In the genomic region with DNA sequence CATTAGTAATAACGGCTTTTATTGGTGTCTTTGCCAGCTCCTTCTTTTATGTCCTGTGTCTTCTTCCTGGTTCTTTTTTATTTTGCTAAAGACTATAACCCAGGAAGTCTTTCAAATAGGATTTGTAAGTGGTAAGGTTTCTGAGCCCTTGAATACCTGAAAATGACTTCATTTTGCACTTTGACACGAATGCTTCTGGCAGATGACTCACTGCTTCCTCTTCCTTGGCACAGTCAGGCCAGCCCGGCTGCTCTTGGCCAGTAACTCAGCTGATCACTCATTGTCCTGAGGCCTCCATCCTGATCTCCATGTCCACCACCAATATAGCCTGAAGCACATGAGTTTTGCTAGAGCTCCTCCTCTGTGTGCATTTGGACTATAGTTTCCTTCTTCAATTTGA, we compare ENCODE assay signal across 1 cellular context.
TF ChIP-seq lines count a peak whose summit lies in the region.

No MANE protein-coding gene starts in this region.

TF ChIP-seq in GM23338, 12 proteins besides CTCF, POLR2A, EP300 and RAD21 (continued from another document):
- TF ChIP-seq, protein P1, sequence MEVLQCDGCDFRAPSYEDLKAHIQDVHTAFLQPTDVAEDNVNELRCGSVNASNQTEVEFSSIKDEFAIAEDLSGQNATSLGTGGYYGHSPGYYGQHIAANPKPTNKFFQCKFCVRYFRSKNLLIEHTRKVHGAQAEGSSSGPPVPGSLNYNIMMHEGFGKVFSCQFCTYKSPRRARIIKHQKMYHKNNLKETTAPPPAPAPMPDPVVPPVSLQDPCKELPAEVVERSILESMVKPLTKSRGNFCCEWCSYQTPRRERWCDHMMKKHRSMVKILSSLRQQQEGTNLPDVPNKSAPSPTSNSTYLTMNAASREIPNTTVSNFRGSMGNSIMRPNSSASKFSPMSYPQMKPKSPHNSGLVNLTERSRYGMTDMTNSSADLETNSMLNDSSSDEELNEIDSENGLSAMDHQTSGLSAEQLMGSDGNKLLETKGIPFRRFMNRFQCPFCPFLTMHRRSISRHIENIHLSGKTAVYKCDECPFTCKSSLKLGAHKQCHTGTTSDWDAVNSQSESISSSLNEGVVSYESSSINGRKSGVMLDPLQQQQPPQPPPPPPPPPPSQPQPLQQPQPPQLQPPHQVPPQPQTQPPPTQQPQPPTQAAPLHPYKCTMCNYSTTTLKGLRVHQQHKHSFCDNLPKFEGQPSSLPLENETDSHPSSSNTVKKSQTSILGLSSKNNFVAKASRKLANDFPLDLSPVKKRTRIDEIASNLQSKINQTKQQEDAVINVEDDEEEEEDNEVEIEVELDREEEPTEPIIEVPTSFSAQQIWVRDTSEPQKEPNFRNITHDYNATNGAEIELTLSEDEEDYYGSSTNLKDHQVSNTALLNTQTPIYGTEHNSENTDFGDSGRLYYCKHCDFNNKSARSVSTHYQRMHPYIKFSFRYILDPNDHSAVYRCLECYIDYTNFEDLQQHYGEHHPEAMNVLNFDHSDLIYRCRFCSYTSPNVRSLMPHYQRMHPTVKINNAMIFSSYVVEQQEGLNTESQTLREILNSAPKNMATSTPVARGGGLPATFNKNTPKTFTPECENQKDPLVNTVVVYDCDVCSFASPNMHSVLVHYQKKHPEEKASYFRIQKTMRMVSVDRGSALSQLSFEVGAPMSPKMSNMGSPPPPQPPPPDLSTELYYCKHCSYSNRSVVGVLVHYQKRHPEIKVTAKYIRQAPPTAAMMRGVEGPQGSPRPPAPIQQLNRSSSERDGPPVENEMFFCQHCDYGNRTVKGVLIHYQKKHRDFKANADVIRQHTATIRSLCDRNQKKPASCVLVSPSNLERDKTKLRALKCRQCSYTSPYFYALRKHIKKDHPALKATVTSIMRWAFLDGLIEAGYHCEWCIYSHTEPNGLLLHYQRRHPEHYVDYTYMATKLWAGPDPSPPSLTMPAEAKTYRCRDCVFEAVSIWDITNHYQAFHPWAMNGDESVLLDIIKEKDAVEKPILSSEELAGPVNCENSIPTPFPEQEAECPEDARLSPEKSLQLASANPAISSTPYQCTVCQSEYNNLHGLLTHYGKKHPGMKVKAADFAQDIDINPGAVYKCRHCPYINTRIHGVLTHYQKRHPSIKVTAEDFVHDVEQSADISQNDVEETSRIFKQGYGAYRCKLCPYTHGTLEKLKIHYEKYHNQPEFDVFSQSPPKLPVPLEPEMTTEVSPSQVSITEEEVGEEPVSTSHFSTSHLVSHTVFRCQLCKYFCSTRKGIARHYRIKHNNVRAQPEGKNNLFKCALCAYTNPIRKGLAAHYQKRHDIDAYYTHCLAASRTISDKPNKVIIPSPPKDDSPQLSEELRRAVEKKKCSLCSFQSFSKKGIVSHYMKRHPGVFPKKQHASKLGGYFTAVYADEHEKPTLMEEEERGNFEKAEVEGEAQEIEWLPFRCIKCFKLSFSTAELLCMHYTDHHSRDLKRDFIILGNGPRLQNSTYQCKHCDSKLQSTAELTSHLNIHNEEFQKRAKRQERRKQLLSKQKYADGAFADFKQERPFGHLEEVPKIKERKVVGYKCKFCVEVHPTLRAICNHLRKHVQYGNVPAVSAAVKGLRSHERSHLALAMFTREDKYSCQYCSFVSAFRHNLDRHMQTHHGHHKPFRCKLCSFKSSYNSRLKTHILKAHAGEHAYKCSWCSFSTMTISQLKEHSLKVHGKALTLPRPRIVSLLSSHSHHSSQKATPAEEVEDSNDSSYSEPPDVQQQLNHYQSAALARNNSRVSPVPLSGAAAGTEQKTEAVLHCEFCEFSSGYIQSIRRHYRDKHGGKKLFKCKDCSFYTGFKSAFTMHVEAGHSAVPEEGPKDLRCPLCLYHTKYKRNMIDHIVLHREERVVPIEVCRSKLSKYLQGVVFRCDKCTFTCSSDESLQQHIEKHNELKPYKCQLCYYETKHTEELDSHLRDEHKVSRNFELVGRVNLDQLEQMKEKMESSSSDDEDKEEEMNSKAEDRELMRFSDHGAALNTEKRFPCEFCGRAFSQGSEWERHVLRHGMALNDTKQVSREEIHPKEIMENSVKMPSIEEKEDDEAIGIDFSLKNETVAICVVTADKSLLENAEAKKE (CRISPR knock-in tag; IDR thresholded peaks at IDR 0.05) = no peak
- TF ChIP-seq CREB1 (CRISPR knock-in tag; IDR thresholded peaks at IDR 0.05; ENCODE audit: low read depth) = no peak
